ENCODE assay signal across 1 cellular context in genomic region chr22:46941958-46942815, GRCh38.
TF ChIP-seq lines count a peak whose summit lies in the region.

No MANE protein-coding gene starts in this region.

TF ChIP-seq in GM23338, 12 proteins besides CTCF, POLR2A, EP300 and RAD21 (continued from another document):
- TF ChIP-seq ZNF462 (CRISPR knock-in tag; IDR thresholded peaks at IDR 0.05) = no peak
